Comparison of ENCODE assay signal across 10 cellular contexts in the genomic region with DNA sequence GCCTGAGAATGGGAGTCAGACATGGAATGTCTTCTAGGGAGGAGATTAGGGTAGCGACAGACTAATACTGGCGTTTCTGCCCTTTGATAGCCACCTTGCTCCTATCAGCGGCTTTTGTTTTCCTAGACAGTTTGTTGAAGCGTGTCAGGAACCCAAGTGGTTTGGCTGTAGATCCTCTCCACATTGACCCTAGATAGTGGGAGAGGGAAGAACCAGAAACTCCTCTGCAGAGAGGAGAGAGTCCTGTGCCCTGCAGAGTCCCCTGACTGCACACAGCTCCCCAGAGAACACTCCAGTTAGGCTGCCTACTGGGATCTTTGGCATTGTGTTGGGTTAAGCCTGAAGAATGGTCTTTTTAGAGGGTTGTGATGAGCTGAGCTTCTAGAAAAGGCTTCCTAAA. TPM values are rescaled to one million over a fixed set of nuclear protein-coding genes. Genes with fewer than 3 reads are reported as not detected.
DNase-seq lines count a peak whose midpoint lies in the region; ATAC-seq and TF ChIP-seq lines count a peak whose summit lies in the region.
"Had no signal": no experiment of that assay in that cellular context is flagged by ENCODE, and none has a peak within 500 bp of the region (broad histone marks: within the 10 kb centered on the region; RNA-seq: fewer than 3 reads in every experiment).

No MANE protein-coding gene starts in this region.

- peaks cover 55% of the 10 kb centered on the region for H3K4me1 Mint-ChIP-seq in activated naive CD8-positive, alpha-beta T cell treated with anti-CD3 and anti-CD28 coated beads for 36 hours
- H3K4me1 Mint-ChIP-seq in mesothelial cell of epicardium, result peaks cover 44% of the 10 kb centered on the region

- H3K4me3 Mint-ChIP-seq in activated naive CD8-positive, alpha-beta T cell treated with anti-CD3 and anti-CD28 coated beads for 36 hours, result peak overlapping the region; percentile 93
- H3K4me3 Mint-ChIP-seq in mesothelial cell of epicardium, result peak overlapping the region; percentile 81

- DNase-seq in AG04450 (ENCODE audit: low read depth, low spot score), result no peak
- no peak for DNase-seq in activated naive CD8-positive, alpha-beta T cell treated with anti-CD3 and anti-CD28 coated beads for 36 hours
- DNase-seq in mesothelial cell of epicardium (ENCODE audit: low spot score in 2 of 2, unreplicated experiment in 2 of 2), result no peak
- DNase-seq in activated effector memory CD4-positive, alpha-beta T cell treated with anti-CD3 and anti-CD28 coated beads, Interleukin-2, amount 50 U/mL, for 16 hours, result no peak
- no peak for DNase-seq in uterus
- no peak for DNase-seq in SHP77 treated with DMSO at 0.1 percent for 48 hours (lab: John Stamatoyannopoulos, UW)
- DNase-seq: DMS79 treated with DMSO at 0.1 percent for 48 hours, upper lobe of right lung had no signal

- TF ChIP-seq POLR2A in uterus (IDR thresholded peaks at IDR 0.05), result no peak

- TF ChIP-seq CTCF in AG04450 (IDR thresholded peaks at IDR 0.05; ENCODE audit: low read depth, low read length) (no peak), mesothelial cell of epicardium (IDR thresholded peaks at IDR 0.05; ENCODE audit: unreplicated experiment) (no peak), uterus (IDR thresholded peaks at IDR 0.05) (no peak)

- H3K27ac ChIP-seq in AG04450 (ENCODE audit: low read depth, low read length) (no peak overlapping the region), HUES6 (ENCODE audit: low read depth, low read length) (no peak overlapping the region), uterus (peak overlapping the region in 1 of 2 donors; percentile 31)
- H3K27ac ChIP-seq: upper lobe of right lung had no signal

- peaks cover 11% of the 10 kb centered on the region for H3K27me3 Mint-ChIP-seq in activated naive CD8-positive, alpha-beta T cell treated with anti-CD3 and anti-CD28 coated beads for 36 hours
- peaks cover 1% of the 10 kb centered on the region for H3K27me3 Mint-ChIP-seq in mesothelial cell of epicardium (ENCODE audit: low read depth)

- H3K4me1 ChIP-seq in HUES6 (ENCODE audit: control insufficient read depth, insufficient read depth, low read length) (peaks cover 26% of the 10 kb centered on the region), uterus (peaks cover 7 to 27% of the 10 kb centered on the region in 2 donors)

- no peak for ATAC-seq in GM18511 (IDR thresholded peaks at IDR 0.05; ENCODE audit: unreplicated experiment)
- ATAC-seq: upper lobe of right lung had no signal

- H3K27ac Mint-ChIP-seq in activated naive CD8-positive, alpha-beta T cell treated with anti-CD3 and anti-CD28 coated beads for 36 hours, result peak overlapping the region; percentile 95
- peak overlapping the region; percentile 88 for H3K27ac Mint-ChIP-seq in mesothelial cell of epicardium

- peak overlapping the region; percentile 20; the same call in 1 of the 2 replicates for H3K4me3 ChIP-seq in AG04450 (ENCODE audit: low read depth, low read length)
- peak overlapping the region; percentile 78; the same call in 1 of the 2 replicates for H3K4me3 ChIP-seq in HUES6 (ENCODE audit: low read depth, low read length)
- no peak overlapping the region for H3K4me3 ChIP-seq in uterus
- H3K4me3 ChIP-seq: upper lobe of right lung had no signal

- peaks cover 5% of the 10 kb centered on the region; the same call in 1 of the 2 replicates for H3K9me3 ChIP-seq in AG04450 (ENCODE audit: control insufficient read depth, insufficient read depth, low read length)
- H3K9me3 ChIP-seq in HUES6 (ENCODE audit: control insufficient read depth, insufficient read depth, low read depth, low read length), result no peaks in the 10 kb centered on the region
- H3K9me3 ChIP-seq in uterus, result no peaks in the 10 kb centered on the region
- H3K9me3 ChIP-seq: upper lobe of right lung had no signal

- CTCF ChIA-PET in AG04450 (lab: Charles Lee), result interaction anchor here (0.6 kb wide), 1 partner anchor 25 kb away, joined by 3 read pairs; no protein-coding TSS in a partner anchor

- no peaks in the 10 kb centered on the region for H3K9me3 Mint-ChIP-seq in activated naive CD8-positive, alpha-beta T cell treated with anti-CD3 and anti-CD28 coated beads for 36 hours
- no peaks in the 10 kb centered on the region for H3K9me3 Mint-ChIP-seq in mesothelial cell of epicardium

- peak overlapping the region; percentile 20 for H3K9ac ChIP-seq in HUES6 (ENCODE audit: low read length)

- POLR2A ChIA-PET in AG04450 (lab: Yijun Ruan, JAX), result interaction anchor here (1.1 kb wide), 1 partner anchor 16 kb away, joined by 4 read pairs; no protein-coding TSS in a partner anchor

- no peaks in the 10 kb centered on the region for H3K27me3 ChIP-seq in AG04450 (ENCODE audit: control insufficient read depth, insufficient read depth, low read length)
- peaks cover 5% of the 10 kb centered on the region; the same call in 1 of the 2 replicates for H3K27me3 ChIP-seq in HUES6 (ENCODE audit: control insufficient read depth, insufficient read depth, low read length)
- no peaks in the 10 kb centered on the region for H3K27me3 ChIP-seq in uterus
- H3K27me3 ChIP-seq: upper lobe of right lung had no signal

- intact Hi-C loops in uterus (cut with DNase I; ENCODE audit: low total_unique reads), result no loop called here

- H3K36me3 ChIP-seq in HUES6 (ENCODE audit: control insufficient read depth, insufficient read depth, low read length) (peaks cover 43% of the 10 kb centered on the region), uterus (no peaks in the 10 kb centered on the region)

- peaks cover 65% of the 10 kb centered on the region for H3K36me3 Mint-ChIP-seq in activated naive CD8-positive, alpha-beta T cell treated with anti-CD3 and anti-CD28 coated beads for 36 hours
- peaks cover 6% of the 10 kb centered on the region for H3K36me3 Mint-ChIP-seq in mesothelial cell of epicardium

RNA-seq across cellular contexts. Expression of gene MEPCE, which starts 2.4 kb away (rescaled TPM):
- 9.1 and 10.1 TPM in 2 replicates for polyA plus RNA-seq in AG04450 (2011; rRNA removed)
- polyA minus RNA-seq in AG04450 (2011; rRNA and poly(A)+ RNA removed), result 15.6 and 19.4 TPM in 2 replicates
- total RNA-seq in activated naive CD8-positive, alpha-beta T cell treated with anti-CD3 and anti-CD28 coated beads for 36 hours, result 10 to 100 TPM; 60.1 to 65.4 TPM
- 34.7 to 38.5 TPM (median 38.4 TPM) in 3 replicates for total RNA-seq in mesothelial cell of epicardium
- 10 to 100 TPM; 21.2 to 44.2 (median 30.2) TPM for total RNA-seq in uterus

RNA-seq across cellular contexts. Expression of gene ZCWPW1, which starts 3.5 kb away (rescaled TPM):
- 0.89 and 1.5 TPM in 2 replicates for polyA plus RNA-seq in AG04450 (2011; rRNA removed)
- 0.83 and 0.97 TPM in 2 replicates for polyA minus RNA-seq in AG04450 (2011; rRNA and poly(A)+ RNA removed)
- total RNA-seq in activated naive CD8-positive, alpha-beta T cell treated with anti-CD3 and anti-CD28 coated beads for 36 hours, result 1 to 10 TPM; 2.9 to 3.0 TPM
- total RNA-seq in mesothelial cell of epicardium (3.4 to 6.1 TPM (median 4.3 TPM) in 3 replicates), uterus (1 to 10 TPM in 3 of 4 donors, not detected in 1; 1.5 to 6.1 (median 5.2) TPM)

RNA-seq across cellular contexts. Expression of gene PPP1R35, which starts 4.2 kb away (rescaled TPM):
- 7.5 and 11.8 TPM in 2 replicates for polyA plus RNA-seq in AG04450 (2011; rRNA removed)
- 6.5 and 8.6 TPM in 2 replicates for polyA minus RNA-seq in AG04450 (2011; rRNA and poly(A)+ RNA removed)
- 10 to 100 TPM; 45.7 to 46.4 TPM for total RNA-seq in activated naive CD8-positive, alpha-beta T cell treated with anti-CD3 and anti-CD28 coated beads for 36 hours
- total RNA-seq in mesothelial cell of epicardium, result 25.7 to 29.3 TPM (median 26.6 TPM) in 3 replicates
- total RNA-seq in uterus, result 10 to 100 TPM in 2 of 4 donors, 1 to 10 TPM in 2; 7.4 to 39.7 (median 17.8) TPM

RNA-seq across cellular contexts. Expression of gene SPACDR, which starts 32.0 kb away (rescaled TPM):
- polyA plus RNA-seq in AG04450 (2011; rRNA removed), result 0.76 and 1.3 TPM in 2 replicates
- polyA minus RNA-seq in AG04450 (2011; rRNA and poly(A)+ RNA removed), result 0.32 and 0.43 TPM in 2 replicates
- 1 to 10 TPM; 1.0 to 1.5 TPM for total RNA-seq in activated naive CD8-positive, alpha-beta T cell treated with anti-CD3 and anti-CD28 coated beads for 36 hours
- total RNA-seq in mesothelial cell of epicardium (2.0 to 3.6 TPM (median 3.3 TPM) in 3 replicates), uterus (10 to 100 TPM in 1 of 4 donors, 1 to 10 TPM in 2, not detected in 1; 1.4 to 22.1 (median 1.8) TPM)

RNA-seq across cellular contexts. Expression of gene TSC22D4, which starts 47.0 kb away (rescaled TPM):
- polyA plus RNA-seq in AG04450 (2011; rRNA removed), result 10.2 and 11.3 TPM in 2 replicates
- polyA minus RNA-seq in AG04450 (2011; rRNA and poly(A)+ RNA removed), result 9.5 and 10.8 TPM in 2 replicates
- total RNA-seq in activated naive CD8-positive, alpha-beta T cell treated with anti-CD3 and anti-CD28 coated beads for 36 hours, result 10 to 100 TPM; 81.4 to 83.7 TPM
- total RNA-seq in mesothelial cell of epicardium (50.5 to 52.7 TPM (median 52.4 TPM) in 3 replicates), uterus (10 to 100 TPM; 17.6 to 40.3 (median 19.5) TPM)

Comparison
In these comparisons a context has a peak if more than half of its experiments do, and no peak if none do; other contexts are left out.
1. H3K4me3 ChIP-seq: peak in AG04450 (single experiment) and HUES6 (single experiment); none in uterus (0 of 2).